In genomic region chr18:77619523-77619922, GRCh38 we compare ENCODE assay signal across 27 cellular contexts.
"Had no signal": no experiment of that assay in that cellular context is flagged by ENCODE, and none has a peak within 500 bp of the region (broad histone marks: within the 10 kb centered on the region; RNA-seq: fewer than 3 reads in every experiment).

No MANE protein-coding gene starts in this region.

- DNase-seq: head of caudate nucleus; hypothalamus; immature natural killer cell; kidney; lower lobe of right lung; mammary epithelial cell; mesenchymal stem cell; naive thymus-derived CD8-positive, alpha-beta T cell; nucleus accumbens; pancreas; posterior cingulate gyrus; retina; right lobe of liver; stimulated activated CD4-positive, alpha-beta T cell treated with anti-CD3 and anti-CD28 coated beads, Interleukin-12 subunit alpha, Interleukin-12 subunit beta, amount 100 ng/mL, for 4 hours; stimulated activated CD4-positive, alpha-beta T cell treated with anti-CD3 and anti-CD28 coated beads, Interleukin-15, amount 100 ng/mL, for 24 hours; stimulated activated CD4-positive, alpha-beta T cell treated with anti-CD3 and anti-CD28 coated beads, Interleukin-2, amount 100 ng/mL, for 24 hours; stimulated activated CD4-positive, alpha-beta T cell treated with anti-CD3 and anti-CD28 coated beads, Interleukin-4, amount 100 ng/mL, for 1 hour; stimulated activated naive B cell treated with anti-CD40 and anti-IgM and Interleukin-4, amounts not matched to agents 10 μg/mL and 1 μg/mL and 100 μg/mL, for 72 hours; stimulated activated naive CD8-positive, alpha-beta T cell treated with anti-CD3 and anti-CD28 coated beads, Interleukin-15, Interleukin-2, amounts not matched to agents 100 U/mL and 50 U/mL, for 24 hours; stomach; tibial artery; trophoblast cell; upper lobe of right lung had no signal

- H3K27ac ChIP-seq: lower lobe of right lung, pancreas, prostate gland, right lobe of liver, skin epidermis, stomach, suprapubic skin, thoracic aorta, tibial artery, upper lobe of right lung had no signal

- H3K4me3 ChIP-seq: lower lobe of right lung, pancreas, prostate gland, right lobe of liver, skin epidermis, stomach, suprapubic skin, thoracic aorta, tibial artery, upper lobe of right lung had no signal

- H3K9me3 ChIP-seq: lower lobe of right lung, pancreas, prostate gland, right lobe of liver, stomach, suprapubic skin, thoracic aorta, tibial artery, upper lobe of right lung had no signal

- ATAC-seq: lower lobe of right lung; naive thymus-derived CD8-positive, alpha-beta T cell; right lobe of liver; stimulated activated naive B cell treated with anti-CD40 and anti-IgM and Interleukin-4, amounts not matched to agents 10 μg/mL and 1 μg/mL and 100 μg/mL, for 72 hours; stimulated activated naive CD8-positive, alpha-beta T cell treated with anti-CD3 and anti-CD28 coated beads, Interleukin-15, Interleukin-2, amounts not matched to agents 100 U/mL and 50 U/mL, for 24 hours; upper lobe of right lung had no signal

- H3K27me3 ChIP-seq: pancreas, right lobe of liver, stomach, suprapubic skin, tibial artery, upper lobe of right lung had no signal

- H3K4me1 ChIP-seq: lower lobe of right lung, prostate gland, right lobe of liver, tibial artery, upper lobe of right lung had no signal

- H3K36me3 ChIP-seq: lower lobe of right lung, pancreas, prostate gland, right lobe of liver, stomach, suprapubic skin, thoracic aorta, tibial artery, upper lobe of right lung had no signal
